ENCODE assay signal across 8 cellular contexts in the genomic region with DNA sequence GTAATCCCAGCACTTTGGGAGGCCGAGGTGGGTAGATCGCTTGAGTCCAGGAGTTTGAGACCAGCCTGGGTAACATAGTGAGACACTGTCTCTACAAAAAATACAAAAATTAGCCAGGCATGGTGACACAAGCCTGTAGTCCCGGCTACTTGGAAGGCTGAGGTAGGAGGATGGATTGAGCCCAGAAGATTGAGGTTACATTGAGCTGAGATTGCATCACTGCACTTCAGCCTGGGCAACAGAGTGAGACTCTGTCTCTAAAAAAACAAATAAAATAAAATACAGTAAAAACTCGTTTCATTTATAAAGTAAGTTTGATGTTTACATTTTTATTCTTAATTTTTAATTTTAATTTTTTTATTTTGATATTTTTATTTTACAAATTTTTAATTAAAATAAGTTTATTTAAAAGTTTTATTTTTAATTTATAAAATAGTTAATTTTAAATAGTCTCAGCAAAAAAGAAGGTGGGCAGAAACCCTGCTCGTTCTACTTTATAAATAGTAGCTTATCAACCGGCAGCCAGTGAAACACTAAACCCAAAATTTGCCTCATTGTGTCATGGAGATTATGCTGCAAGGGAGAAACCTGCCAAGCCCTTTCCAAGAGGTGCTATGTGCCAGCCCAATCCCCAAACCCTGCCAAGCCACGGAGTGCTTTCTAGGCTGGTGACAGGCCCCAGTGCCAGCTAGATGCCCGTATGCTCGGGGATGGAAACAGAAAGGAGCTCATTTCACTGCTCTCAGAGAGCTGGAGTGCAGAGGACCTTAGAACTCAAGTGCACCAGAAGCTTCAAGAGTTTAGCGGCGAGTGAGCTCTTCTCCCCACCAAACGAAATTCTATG. TPM values are rescaled to one million over a fixed set of nuclear protein-coding genes. Genes with fewer than 3 reads are reported as not detected.
DNase-seq lines count a peak whose midpoint lies in the region; ATAC-seq and TF ChIP-seq lines count a peak whose summit lies in the region.

No MANE protein-coding gene starts in this region.

- no peak for DNase-seq in activated CD4-positive, alpha-beta T cell treated with anti-CD3 and anti-CD28 coated beads, Interleukin-2, amount 10 ng/mL, durations not matched to agents 7 days and 5 days
- DNase-seq in left cardiac atrium (peak; percentile 76), HAP-1 (ENCODE audit: low spot score in 2 of 2) (no peak), MM.1S (no peak)
- DNase-seq in stimulated activated CD8-positive, alpha-beta memory T cell treated with anti-CD3 and anti-CD28 coated beads, Interleukin-4, amount 100 ng/mL, for 48 hours, result peak; percentile 56

- H3K4me1 ChIP-seq in HAP-1 (no peaks in the 10 kb centered on the region), MM.1S (ENCODE audit: low read length) (no peaks in the 10 kb centered on the region)

- no peak overlapping the region for H3K9ac ChIP-seq in MM.1S (ENCODE audit: low read length)

- H3K27ac Mint-ChIP-seq in activated CD4-positive, alpha-beta T cell treated with anti-CD3 and anti-CD28 coated beads, Interleukin-2, amount 10 ng/mL, durations not matched to agents 7 days and 5 days, result peak overlapping the region; percentile 78

- intact Hi-C loops in left cardiac atrium (cut with DNase I), result no loop called here

- peaks cover 87% of the 10 kb centered on the region for H3K4me1 Mint-ChIP-seq in activated CD4-positive, alpha-beta T cell treated with anti-CD3 and anti-CD28 coated beads, Interleukin-2, amount 10 ng/mL, durations not matched to agents 7 days and 5 days

- H3K27me3 ChIP-seq in HAP-1 (ENCODE audit: low read depth), result no peaks in the 10 kb centered on the region
- H3K27me3 ChIP-seq in MM.1S (replicated peaks; ENCODE audit: insufficient read depth, low read length), result no peaks in the 10 kb centered on the region

- H3K27me3 Mint-ChIP-seq in activated CD4-positive, alpha-beta T cell treated with anti-CD3 and anti-CD28 coated beads, Interleukin-2, amount 10 ng/mL, durations not matched to agents 7 days and 5 days, result no peaks in the 10 kb centered on the region

- no peaks in the 10 kb centered on the region for H3K9me2 ChIP-seq in MM.1S (replicated peaks; ENCODE audit: insufficient read depth, low read length)

- POLR2A ChIA-PET in activated CD4-positive, alpha-beta T cell treated with anti-CD3 and anti-CD28 coated beads, Interleukin-2, amount 10 ng/mL, durations not matched to agents 7 days and 5 days (lab: Charles Lee), result no interaction called here

- TF ChIP-seq CTCF in MM.1S (IDR thresholded peaks at IDR 0.05; ENCODE audit: low read length), result no peak

- in situ Hi-C loops in HAP-1 (cut with MboI; ENCODE audit: low sequenced_read_pairs), result no loop called here

- H3K9me3 ChIP-seq in KOPT-K1 (ENCODE audit: insufficient read depth, low read length, poor library complexity, severe bottlenecking), result no peaks in the 10 kb centered on the region
- H3K9me3 ChIP-seq in HAP-1, result no peaks in the 10 kb centered on the region
- no peaks in the 10 kb centered on the region for H3K9me3 ChIP-seq in MM.1S (replicated peaks; ENCODE audit: insufficient read depth, low read length)

- H3K9me3 Mint-ChIP-seq in activated CD4-positive, alpha-beta T cell treated with anti-CD3 and anti-CD28 coated beads, Interleukin-2, amount 10 ng/mL, durations not matched to agents 7 days and 5 days, result peaks cover 9% of the 10 kb centered on the region

- H3K36me3 Mint-ChIP-seq in activated CD4-positive, alpha-beta T cell treated with anti-CD3 and anti-CD28 coated beads, Interleukin-2, amount 10 ng/mL, durations not matched to agents 7 days and 5 days (ENCODE audit: low read depth), result peaks cover 63% of the 10 kb centered on the region

- H3K4me3 Mint-ChIP-seq in activated CD4-positive, alpha-beta T cell treated with anti-CD3 and anti-CD28 coated beads, Interleukin-2, amount 10 ng/mL, durations not matched to agents 7 days and 5 days, result no peak overlapping the region

- no peak overlapping the region for H3K4me3 ChIP-seq in HAP-1
- H3K4me3 ChIP-seq in MM.1S (ENCODE audit: low read length), result no peak overlapping the region

- H3K79me2 ChIP-seq in MM.1S (ENCODE audit: low read length), result no peaks in the 10 kb centered on the region

- peak overlapping the region; percentile 88 for H3K27ac ChIP-seq in KOPT-K1 (ENCODE audit: low read depth, low read length, poor library complexity, severe bottlenecking)
- no peak overlapping the region for H3K27ac ChIP-seq in MM.1S (ENCODE audit: low read length)

- H3K4me2 ChIP-seq in MM.1S (ENCODE audit: low read depth, low read length), result no peak overlapping the region

- H3K36me3 ChIP-seq in KOPT-K1 (ENCODE audit: insufficient read depth, low read length) (peaks cover 16% of the 10 kb centered on the region; the same call in 1 of the 2 replicates), HAP-1 (replicated peaks) (no peaks in the 10 kb centered on the region), MM.1S (replicated peaks; ENCODE audit: insufficient read depth, low read length) (no peaks in the 10 kb centered on the region)

- CTCF ChIA-PET in activated CD4-positive, alpha-beta T cell treated with anti-CD3 and anti-CD28 coated beads, Interleukin-2, amount 10 ng/mL, durations not matched to agents 7 days and 5 days (lab: Charles Lee), result interaction anchor here (0.6 to 1.8 kb wide), 8 partner anchors 12 to 656 kb away, joined by 3 to 5 read pairs (median 3); no protein-coding TSS in a partner anchor

- H3F3A ChIP-seq in MM.1S (ENCODE audit: insufficient read depth, low read length), result no peaks in the 10 kb centered on the region

- no peaks in the 10 kb centered on the region for H4K20me1 ChIP-seq in MM.1S (ENCODE audit: insufficient read depth, low read length)

- ATAC-seq in left cardiac atrium, result peak; percentile 92 to 97
- ATAC-seq in HG03432 (IDR thresholded peaks at IDR 0.05; ENCODE audit: unreplicated experiment), result no peak
- no peak for ATAC-seq in HG02884 (IDR thresholded peaks at IDR 0.05; ENCODE audit: unreplicated experiment)

- no peak overlapping the region for H2AFZ ChIP-seq in MM.1S (ENCODE audit: low read length)

RNA-seq across cellular contexts. Expression of a gene that starts 38.9 kb away (rescaled TPM):
- 10 to 100 TPM; 85.7 to 88.8 TPM for total RNA-seq in activated CD4-positive, alpha-beta T cell treated with anti-CD3 and anti-CD28 coated beads, Interleukin-2, amount 10 ng/mL, durations not matched to agents 7 days and 5 days
- total RNA-seq in left cardiac atrium, result 10 to 100 TPM; 14.3 to 14.9 TPM

Comparison
In these comparisons a context has a peak if more than half of its experiments do, and no peak if none do; other contexts are left out.
1. DNase-seq: peak in left cardiac atrium (single experiment) and stimulated activated CD8-positive, alpha-beta memory T cell treated with anti-CD3 and anti-CD28 coated beads, Interleukin-4, amount 100 ng/mL, for 48 hours (single experiment); none in activated CD4-positive, alpha-beta T cell treated with anti-CD3 and anti-CD28 coated beads, Interleukin-2, amount 10 ng/mL, durations not matched to agents 7 days and 5 days (single experiment), HAP-1 (0 of 2) and MM.1S (single experiment).
2. ATAC-seq: peak in left cardiac atrium (2 of 2); none in HG03432 (single experiment) and HG02884 (single experiment).
3. RNA of a gene that starts 38.9 kb away (total RNA-seq): 85.7 to 88.8 TPM in activated CD4-positive, alpha-beta T cell treated with anti-CD3 and anti-CD28 coated beads, Interleukin-2, amount 10 ng/mL, durations not matched to agents 7 days and 5 days; 14.3 to 14.9 TPM in left cardiac atrium; every median in the first group is over 4 times any median in the second.